Comparison of ENCODE assay signal across 1 cellular context in genomic region chr10:96987842-96988175, GRCh38.
TF ChIP-seq lines count a peak whose summit lies in the region.

No MANE protein-coding gene starts in this region.

TF ChIP-seq in HEK293T, 16 proteins besides CTCF, POLR2A, EP300 and RAD21 (continued from another document):
- no peak for TF ChIP-seq SP1 (IDR thresholded peaks at IDR 0.05)
- TF ChIP-seq ARNT (IDR thresholded peaks at IDR 0.05): no peak
- no peak for TF ChIP-seq HDGF (IDR thresholded peaks at IDR 0.05; ENCODE audit: borderline replicate concordance)
TF ChIP-seq in HEK293T: peak in this region for 0.
